8 cellular contexts compared by ENCODE assay signal in genomic region chr1:2555634-2556276, GRCh38. TPM values are rescaled to one million over a fixed set of nuclear protein-coding genes. Genes with fewer than 3 reads are reported as not detected.
DNase-seq lines count a peak whose midpoint lies in the region; ATAC-seq, FAIRE-seq and TF ChIP-seq lines count a peak whose summit lies in the region.

No MANE protein-coding gene starts in this region.

- H3K9ac ChIP-seq in kidney (ENCODE audit: low read length in 2 of 2): peak overlapping the region; percentile 92 to 94

- H3K4me1 ChIP-seq in kidney (ENCODE audit: control insufficient read depth in 1 of 2, insufficient read depth in 1 of 2, low read depth in 1 of 2, low read length in 2 of 2): peaks cover 13 to 25% of the 10 kb centered on the region in 2 donors

- ATAC-seq in HG03066 (IDR thresholded peaks at IDR 0.05; ENCODE audit: low read depth, unreplicated experiment): peak; percentile 32
- ATAC-seq in HG03378 (IDR thresholded peaks at IDR 0.05; ENCODE audit: unreplicated experiment): no peak
- no peak for ATAC-seq in GM19328 (IDR thresholded peaks at IDR 0.05; ENCODE audit: unreplicated experiment)

- H3K36me3 ChIP-seq in kidney (ENCODE audit: control insufficient read depth in 1 of 2, insufficient read depth in 2 of 2, low read length in 2 of 2): no peaks in the 10 kb centered on the region

- DNase-seq in SKM-1 treated with dmso at 0.1 percent for 144 hours (lab: John Stamatoyannopoulos, UW; ENCODE audit: unreplicated experiment): peak; percentile 60
- DNase-seq in amniotic epithelial cell (ENCODE audit: low read depth): peak; percentile 10
- DNase-seq in kidney: peak; percentile 97
- DNase-seq in stimulated activated CD4-positive, alpha-beta T cell treated with anti-CD3 and anti-CD28 coated beads, Interleukin-4, amount 100 ng/mL, for 4 hours: peak; percentile 63 to 64

- peak overlapping the region; percentile 92 to 94 for H3K27ac ChIP-seq in kidney (ENCODE audit: low read depth in 2 of 2, low read length in 2 of 2)

- peak; percentile 54 for TF ChIP-seq POLR2A in GM15510 (IDR thresholded peaks at IDR 0.05; ENCODE audit: borderline replicate concordance, extremely low read depth, insufficient read length)

- intact Hi-C loops in kidney (cut with DNase I): no loop called here

- H3K9me3 ChIP-seq in kidney (ENCODE audit: control insufficient read depth in 1 of 2, low read length in 2 of 2): no peaks in the 10 kb centered on the region

- H3K4me3 ChIP-seq in kidney (ENCODE audit: low read length in 2 of 2): peak overlapping the region; percentile 82 to 87

- FAIRE-seq in kidney (lab: Jason Lieb, UNC): no peak

- no peak for TF ChIP-seq CTCF in kidney (IDR thresholded peaks at IDR 0.05; ENCODE audit: borderline replicate concordance, extremely low read depth, insufficient read depth)

RNA-seq across cellular contexts. Expression of gene TNFRSF14, which starts 0.4 kb away (rescaled TPM):
- total RNA-seq in kidney: 95.0 TPM
- 99.1 TPM for polyA plus RNA-seq in kidney (ENCODE audit: insufficient read depth, low read depth, low replicate concordance)

RNA-seq across cellular contexts. Expression of gene HES5, which starts 25.7 kb away (rescaled TPM):
- 0.44 TPM for total RNA-seq in kidney
- not detected for polyA plus RNA-seq in kidney (ENCODE audit: insufficient read depth, low read depth, low replicate concordance)

RNA-seq across cellular contexts. Expression of gene PANK4, which starts 29.4 kb away (rescaled TPM):
- 33.7 TPM for total RNA-seq in kidney
- polyA plus RNA-seq in kidney (ENCODE audit: insufficient read depth, low read depth, low replicate concordance): 13.3 TPM

RNA-seq across cellular contexts. Expression of gene PRXL2B, which starts 30.8 kb away (rescaled TPM):
- total RNA-seq in kidney: 39.5 TPM
- 25.6 TPM for polyA plus RNA-seq in kidney (ENCODE audit: insufficient read depth, low read depth, low replicate concordance)

Comparison
In these comparisons a context has a peak if more than half of its experiments do, and no peak if none do; other contexts are left out.
1. DNase-seq: peak in every context shown above with its lines; median percentile 97 in kidney; 64 in stimulated activated CD4-positive, alpha-beta T cell treated with anti-CD3 and anti-CD28 coated beads, Interleukin-4, amount 100 ng/mL, for 4 hours; 60 in SKM-1 treated with dmso at 0.1 percent for 144 hours; 10 in amniotic epithelial cell.